Comparison of ENCODE assay signal across 1 cellular context in genomic region chr7:54992876-54993490, GRCh38.
TF ChIP-seq lines count a peak whose summit lies in the region.

No MANE protein-coding gene starts in this region.

TF ChIP-seq in H1, 55 proteins besides CTCF, POLR2A, EP300 and RAD21:
- no peak for TF ChIP-seq CHD1 (IDR thresholded peaks at IDR 0.05; ENCODE audit: low read depth, low read length)
- TF ChIP-seq CBX8 (IDR thresholded peaks at IDR 0.05; ENCODE audit: borderline replicate concordance, low read depth, low read length) = no peak
- TF ChIP-seq, protein P1, sequence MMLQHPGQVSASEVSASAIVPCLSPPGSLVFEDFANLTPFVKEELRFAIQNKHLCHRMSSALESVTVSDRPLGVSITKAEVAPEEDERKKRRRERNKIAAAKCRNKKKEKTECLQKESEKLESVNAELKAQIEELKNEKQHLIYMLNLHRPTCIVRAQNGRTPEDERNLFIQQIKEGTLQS (IDR thresholded peaks at IDR 0.05; ENCODE audit: insufficient read depth, low read depth, low read length) = no peak
- peak; percentile 83 for TF ChIP-seq CEBPB (IDR thresholded peaks at IDR 0.05; ENCODE audit: low read depth, low read length)
